2 cellular contexts compared by ENCODE assay signal in genomic region chr3:45606003-45606402, GRCh38.
TF ChIP-seq lines count a peak whose summit lies in the region.

No MANE protein-coding gene starts in this region.

TF ChIP-seq in IMR-90, 13 proteins besides CTCF, POLR2A, EP300 and RAD21:
- no peak for TF ChIP-seq MAZ (IDR thresholded peaks at IDR 0.05; ENCODE audit: borderline replicate concordance, low read depth, low read length)
- TF ChIP-seq, protein P1, sequence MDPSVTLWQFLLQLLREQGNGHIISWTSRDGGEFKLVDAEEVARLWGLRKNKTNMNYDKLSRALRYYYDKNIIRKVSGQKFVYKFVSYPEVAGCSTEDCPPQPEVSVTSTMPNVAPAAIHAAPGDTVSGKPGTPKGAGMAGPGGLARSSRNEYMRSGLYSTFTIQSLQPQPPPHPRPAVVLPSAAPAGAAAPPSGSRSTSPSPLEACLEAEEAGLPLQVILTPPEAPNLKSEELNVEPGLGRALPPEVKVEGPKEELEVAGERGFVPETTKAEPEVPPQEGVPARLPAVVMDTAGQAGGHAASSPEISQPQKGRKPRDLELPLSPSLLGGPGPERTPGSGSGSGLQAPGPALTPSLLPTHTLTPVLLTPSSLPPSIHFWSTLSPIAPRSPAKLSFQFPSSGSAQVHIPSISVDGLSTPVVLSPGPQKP (IDR thresholded peaks at IDR 0.05; ENCODE audit: borderline replicate concordance, low read depth, low read length): no peak
- no peak for TF ChIP-seq NFE2L2 (IDR thresholded peaks at IDR 0.05; ENCODE audit: low read depth, low read length)
- no peak for TF ChIP-seq MXI1 (IDR thresholded peaks at IDR 0.05; ENCODE audit: borderline replicate concordance, low read depth, low read length)
- no peak for TF ChIP-seq CHD1 (IDR thresholded peaks at IDR 0.05; ENCODE audit: low read depth, low read length)
- no peak for TF ChIP-seq RFX5 (IDR thresholded peaks at IDR 0.05; ENCODE audit: low read depth, low read length)
- TF ChIP-seq SMC3 (IDR thresholded peaks at IDR 0.05; ENCODE audit: low read depth, low read length): no peak
- TF ChIP-seq MAFK (IDR thresholded peaks at IDR 0.05; ENCODE audit: low read depth, low read length): no peak
- no peak for TF ChIP-seq BHLHE40 (IDR thresholded peaks at IDR 0.05; ENCODE audit: low read depth, low read length)
- TF ChIP-seq RCOR1 (IDR thresholded peaks at IDR 0.05; ENCODE audit: insufficient replicate concordance, low read length): no peak
- TF ChIP-seq CEBPB (IDR thresholded peaks at IDR 0.05; ENCODE audit: low read depth, low read length): no peak
- TF ChIP-seq FOS (IDR thresholded peaks at IDR 0.05; ENCODE audit: low read depth, low read length): no peak
- TF ChIP-seq USF2 (IDR thresholded peaks at IDR 0.05; ENCODE audit: low read depth, low read length): no peak

TF ChIP-seq in K562, 482 proteins besides CTCF, POLR2A, EP300 and RAD21:
- TF ChIP-seq ZNF699 (CRISPR knock-in tag; IDR thresholded peaks at IDR 0.05; ENCODE audit: insufficient replicate concordance) (no peak), NFIX (CRISPR knock-in tag; IDR thresholded peaks at IDR 0.05; ENCODE audit: low read depth) (no peak), GTF2F1 (IDR thresholded peaks at IDR 0.05; ENCODE audit: low read depth, low read length) (no peak), RBM25 (IDR thresholded peaks at IDR 0.05; ENCODE audit: low read depth, low read length, severe bottlenecking) (peak; percentile 80), FOXJ3 (CRISPR knock-in tag; IDR thresholded peaks at IDR 0.05) (no peak), BCOR (IDR thresholded peaks at IDR 0.05) (peak; percentile 73), TSC22D4 (tag; IDR thresholded peaks at IDR 0.05) (no peak)
- TF ChIP-seq, protein P2, sequence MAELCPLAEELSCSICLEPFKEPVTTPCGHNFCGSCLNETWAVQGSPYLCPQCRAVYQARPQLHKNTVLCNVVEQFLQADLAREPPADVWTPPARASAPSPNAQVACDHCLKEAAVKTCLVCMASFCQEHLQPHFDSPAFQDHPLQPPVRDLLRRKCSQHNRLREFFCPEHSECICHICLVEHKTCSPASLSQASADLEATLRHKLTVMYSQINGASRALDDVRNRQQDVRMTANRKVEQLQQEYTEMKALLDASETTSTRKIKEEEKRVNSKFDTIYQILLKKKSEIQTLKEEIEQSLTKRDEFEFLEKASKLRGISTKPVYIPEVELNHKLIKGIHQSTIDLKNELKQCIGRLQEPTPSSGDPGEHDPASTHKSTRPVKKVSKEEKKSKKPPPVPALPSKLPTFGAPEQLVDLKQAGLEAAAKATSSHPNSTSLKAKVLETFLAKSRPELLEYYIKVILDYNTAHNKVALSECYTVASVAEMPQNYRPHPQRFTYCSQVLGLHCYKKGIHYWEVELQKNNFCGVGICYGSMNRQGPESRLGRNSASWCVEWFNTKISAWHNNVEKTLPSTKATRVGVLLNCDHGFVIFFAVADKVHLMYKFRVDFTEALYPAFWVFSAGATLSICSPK (IDR thresholded peaks at IDR 0.05; ENCODE audit: borderline replicate concordance): no peak
